9 cellular contexts compared by ENCODE assay signal in genomic region chr19:44847144-44848035, GRCh38. TPM values are rescaled to one million over a fixed set of nuclear protein-coding genes. Genes with fewer than 3 reads are reported as not detected.
DNase-seq lines count a peak whose midpoint lies in the region; ATAC-seq, FAIRE-seq and TF ChIP-seq lines count a peak whose summit lies in the region.
"Had no signal": no experiment of that assay in that cellular context is flagged by ENCODE, and none has a peak within 500 bp of the region (broad histone marks: within the 10 kb centered on the region; RNA-seq: fewer than 3 reads in every experiment).

No MANE protein-coding gene starts in this region.

- no peak for TF ChIP-seq RAD21 in GM12878 (IDR thresholded peaks at IDR 0.05; ENCODE audit: insufficient read depth, low read depth, low read length)

- peak; percentile 80 for DNase-seq in EL
- DNase-seq in NCI-H226: peak; percentile 76
- no peak for DNase-seq in GM12878 (ENCODE audit: low read depth, low spot score)
- peak; percentile 88 for DNase-seq in sigmoid colon
- no peak for DNase-seq in KG1 (lab: John Stamatoyannopoulos, UW)
- no peak for DNase-seq in NCI-H187 treated with DMSO at 0.1 percent for 48 hours (lab: John Stamatoyannopoulos, UW)
- no peak for DNase-seq in GM10266 (ENCODE audit: extremely low spot score)

- H3K9me3 ChIP-seq in GM12878 (replicated peaks; ENCODE audit: control insufficient read depth, insufficient read depth, low read length) (no peaks in the 10 kb centered on the region), sigmoid colon (no peaks in the 10 kb centered on the region)

- CTCF ChIA-PET in GM12878 (lab: Yijun Ruan, JAX): interaction anchor here (0.6 kb wide), 1 partner anchor 17 kb away, joined by 3 read pairs; no protein-coding TSS in a partner anchor

- intact Hi-C loops in GM12878 (cut with micrococcal nuclease; ENCODE audit: unreplicated experiment) (loop anchor here (5.0 to 10.0 kb wide), 2 partner anchors 45 to 193 kb away; partner anchors contain the start of gene TOMM40), sigmoid colon (cut with DNase I) (loop anchor here (2.0 to 5.0 kb wide), 3 partner anchors 43 to 105 kb away; partner anchors contain the start of genes BCL3 and TOMM40)

- H2AFZ ChIP-seq in GM12878 (ENCODE audit: control insufficient read depth, low read depth, low read length): no peak overlapping the region

- 0 out of 2 replicates have a peak overlapping the region, but pooled peaks have one; percentile 11 for H3K4me3 ChIP-seq in GM12878
- H3K4me3 ChIP-seq in iPS-11a (ENCODE audit: low read depth, low read length): peak overlapping the region; percentile 94
- H3K4me3 ChIP-seq in sigmoid colon: peak overlapping the region; percentile 83 to 100 (median 96)

- TF ChIP-seq CTCF in GM12878 (IDR thresholded peaks at IDR 0.05 in 2 of 3, conservative IDR thresholded peaks at IDR 0.05 in 1 of 3; ENCODE audit: control insufficient read depth in 2 of 3, extremely low read depth in 1 of 3, insufficient read depth in 1 of 3, low read depth in 3 of 3, low read length in 3 of 3) (no peak), sigmoid colon (IDR thresholded peaks at IDR 0.05) (no peak), GM10266 (IDR thresholded peaks at IDR 0.05; ENCODE audit: control insufficient read depth, insufficient read depth, low read depth, missing control alignments) (no peak)

- POLR2A ChIA-PET in GM12878 (lab: Charles Lee): no interaction called here

- H3K4me1 ChIP-seq in GM12878 (ENCODE audit: control insufficient read depth, insufficient read depth, low read length) (peaks cover 8% of the 10 kb centered on the region), sigmoid colon (peaks cover 0 to 58% (median 39%) of the 10 kb centered on the region in 4 donors)

- H3K27ac ChIP-seq in GM12878 (ENCODE audit: control insufficient read depth, insufficient read depth) (no peak overlapping the region), sigmoid colon (peak overlapping the region; percentile 94 to 98 (median 96))

- H4K20me1 ChIP-seq in GM12878 (ENCODE audit: control insufficient read depth, insufficient read depth): no peaks in the 10 kb centered on the region

- H3K9ac ChIP-seq in GM12878 (ENCODE audit: control insufficient read depth, insufficient read depth, low read length): no peak overlapping the region

- no peak for FAIRE-seq in GM12878 (lab: Jason Lieb, UNC)

- SMC1A ChIA-PET in GM12878 (lab: Charles Lee; ENCODE audit: uncharacterized antibody, unreplicated experiment): interaction anchor here (1.4 kb wide), 1 partner anchor 76 kb away, joined by 5 read pairs; no protein-coding TSS in a partner anchor

- ATAC-seq in GM12878: no peak

- H3K27me3 ChIP-seq in GM12878 (replicated peaks in 1 of 2; ENCODE audit: control insufficient read depth in 2 of 2, insufficient read depth in 2 of 2, low read length in 1 of 2): peaks cover 9 to 11% of the 10 kb centered on the region in 2 experiments
- H3K27me3 ChIP-seq in sigmoid colon: no peaks in the 10 kb centered on the region

- H3K36me3 ChIP-seq in GM12878 (ENCODE audit: control insufficient read depth in 2 of 2, insufficient read depth in 2 of 2, low read length in 1 of 2) (no peaks in the 10 kb centered on the region), sigmoid colon (peaks cover 0 to 5% (median 0%) of the 10 kb centered on the region in 4 donors)

- no TSS peak for BruUV-seq in GM12878 (replicated peaks; lab: Mats Ljungman, UMichigan)

- H3K79me2 ChIP-seq in GM12878 (ENCODE audit: control insufficient read depth, insufficient read depth, low read length): no peaks in the 10 kb centered on the region

- TF ChIP-seq EP300 in GM12878 (IDR thresholded peaks at IDR 0.05; ENCODE audit: borderline replicate concordance in 1 of 2, control insufficient read depth in 1 of 2, low read depth in 2 of 2, low read length in 2 of 2) (no peak), sigmoid colon (IDR thresholded peaks at IDR 0.05) (no peak)

- WGBS in GM12878 (ENCODE audit: insufficient coverage, insufficient replicate concordance, low lambda C conversion rate, missing lambda C conversion rate): 8% methylated on average over 38 of the region's 47 CpGs
- 1 to 3% methylated on average over 47 of the region's 47 CpGs for WGBS in sigmoid colon, 2 donors

- RAD21 ChIA-PET in GM12878 (lab: Charles Lee; ENCODE audit: unreplicated experiment): no interaction called here

- in situ Hi-C loops in GM12878 (cut with MboI): no loop called here

- TF ChIP-seq POLR2A in GM12878 (IDR thresholded peaks at IDR 0.05; ENCODE audit: low read depth, low read length) (no peak), sigmoid colon (IDR thresholded peaks at IDR 0.05) (peak; percentile 57 to 60)

- H3K4me2 ChIP-seq in GM12878 (ENCODE audit: control insufficient read depth, insufficient read depth): no peak overlapping the region

RNA-seq across cellular contexts. Expression of gene NECTIN2, which starts 1.3 kb away (rescaled TPM):
- not detected in 2 replicates for total RNA-seq in GM12878 (2013; cell fraction: nucleolus; rRNA removed)
- total RNA-seq in GM12878 (2014; rRNA removed): 0.11 and 0.34 TPM in 2 replicates
- not detected in 2 replicates for total RNA-seq in GM12878 (2014; rRNA removed; fragmentation: Illumina TruSeq; extraction: Trizol)
- total RNA-seq in GM12878 (2021): 0.36 and 0.88 TPM in 2 replicates
- 0.33 TPM for polyA plus RNA-seq in GM12878 (2011; ENCODE audit: low read depth)
- 0.05 TPM in 1 of 2 replicates, not detected in the other for polyA plus RNA-seq in GM12878 (2011; rRNA removed)
- 0.06 TPM in 1 of 2 replicates, not detected in the other for polyA plus RNA-seq in GM12878 (2011; cell fraction: cytosol; rRNA removed)
- not detected in 2 replicates for polyA plus RNA-seq in GM12878 (2011; cell fraction: nucleus; rRNA removed)
- 0.07 and 0.26 TPM in 2 replicates for polyA plus RNA-seq in GM12878 (2012)
- not detected in 2 replicates for polyA plus RNA-seq in GM12878 (2014; fragmentation: Illumina TruSeq; extraction: Trizol)
- polyA plus RNA-seq in GM12878 (2014; fragmentation: Nextera tagmentation; extraction: Ambion mirVana): not detected
- 0.08 TPM in 1 of 2 replicates, not detected in the other for polyA plus RNA-seq in GM12878 (2014; rRNA removed)
- under 1 TPM in 1 of 2 experiments, not detected in 1; 0.26 TPM for polyA plus RNA-seq in GM12878 (2016; fragmentation: Nextera tagmentation; extraction: Ambion mirVana)
- not detected in 2 replicates for polyA minus RNA-seq in GM12878 (2011; rRNA and poly(A)+ RNA removed)
- 0.52 TPM in 1 of 2 replicates, not detected in the other for polyA minus RNA-seq in GM12878 (2011; cell fraction: cytosol; rRNA and poly(A)+ RNA removed)
- not detected in 2 replicates for polyA minus RNA-seq in GM12878 (2011; cell fraction: nucleus; rRNA and poly(A)+ RNA removed)
- 10 to 100 TPM; 16.3 to 39.6 (median 27.3) TPM for total RNA-seq in sigmoid colon
- polyA plus RNA-seq in sigmoid colon: 10 to 100 TPM; 15.6 to 68.6 (median 27.3) TPM
- total RNA-seq: T-helper 2 cell treated with Interferon-gamma antibody and Interleukin-4, amounts not matched to agents 100 ng/mL and 5 ng/mL, for 36 hours had no signal

RNA-seq across cellular contexts. Expression of gene BCAM, which starts 38.5 kb away (rescaled TPM):
- total RNA-seq in GM12878 (2013; cell fraction: nucleolus; rRNA removed): not detected in 2 replicates
- not detected in 2 replicates for total RNA-seq in GM12878 (2014; rRNA removed)
- not detected in 2 replicates for total RNA-seq in GM12878 (2014; rRNA removed; fragmentation: Illumina TruSeq; extraction: Trizol)
- total RNA-seq in GM12878 (2021): 0.29 and 0.64 TPM in 2 replicates
- polyA plus RNA-seq in GM12878 (2011; ENCODE audit: low read depth): not detected
- not detected in 2 replicates for polyA plus RNA-seq in GM12878 (2011; rRNA removed)
- polyA plus RNA-seq in GM12878 (2011; cell fraction: cytosol; rRNA removed): not detected in 2 replicates
- 0.12 TPM in 1 of 2 replicates, not detected in the other for polyA plus RNA-seq in GM12878 (2011; cell fraction: nucleus; rRNA removed)
- not detected in 2 replicates for polyA plus RNA-seq in GM12878 (2012)
- polyA plus RNA-seq in GM12878 (2014; fragmentation: Illumina TruSeq; extraction: Trizol): not detected in 2 replicates
- polyA plus RNA-seq in GM12878 (2014; fragmentation: Nextera tagmentation; extraction: Ambion mirVana): not detected
- polyA plus RNA-seq in GM12878 (2014; rRNA removed): not detected in 2 replicates
- polyA plus RNA-seq in GM12878 (2016; fragmentation: Nextera tagmentation; extraction: Ambion mirVana): under 1 TPM in 1 of 2 experiments, not detected in 1; 0.10 TPM
- not detected in 2 replicates for polyA minus RNA-seq in GM12878 (2011; rRNA and poly(A)+ RNA removed)
- polyA minus RNA-seq in GM12878 (2011; cell fraction: cytosol; rRNA and poly(A)+ RNA removed): not detected in 2 replicates
- not detected in 2 replicates for polyA minus RNA-seq in GM12878 (2011; cell fraction: nucleus; rRNA and poly(A)+ RNA removed)
- total RNA-seq in sigmoid colon: 10 to 100 TPM in 3 of 4 donors, 1 to 10 TPM in 1; 6.1 to 36.3 (median 13.4) TPM
- polyA plus RNA-seq in sigmoid colon: 10 to 100 TPM in 1 of 3 donors, 1 to 10 TPM in 2; 1.2 to 19.9 (median 2.1) TPM
- total RNA-seq: T-helper 2 cell treated with Interferon-gamma antibody and Interleukin-4, amounts not matched to agents 100 ng/mL and 5 ng/mL, for 36 hours had no signal

RNA-seq across cellular contexts. Expression of gene TOMM40, which starts 43.7 kb away (rescaled TPM):
- 26.8 and 28.6 TPM in 2 replicates for total RNA-seq in GM12878 (2013; cell fraction: nucleolus; rRNA removed)
- total RNA-seq in GM12878 (2014; rRNA removed): 92.3 and 111 TPM in 2 replicates
- total RNA-seq in GM12878 (2014; rRNA removed; fragmentation: Illumina TruSeq; extraction: Trizol): 68.9 and 88.6 TPM in 2 replicates
- 176 and 187 TPM in 2 replicates for total RNA-seq in GM12878 (2021)
- polyA plus RNA-seq in GM12878 (2011; ENCODE audit: low read depth): 13.2 TPM
- polyA plus RNA-seq in GM12878 (2011; rRNA removed): 32.1 and 58.2 TPM in 2 replicates
- polyA plus RNA-seq in GM12878 (2011; cell fraction: cytosol; rRNA removed): 97.2 and 137 TPM in 2 replicates
- 62.4 and 91.0 TPM in 2 replicates for polyA plus RNA-seq in GM12878 (2011; cell fraction: nucleus; rRNA removed)
- polyA plus RNA-seq in GM12878 (2012): 48.0 and 55.3 TPM in 2 replicates
- 19.5 and 72.5 TPM in 2 replicates for polyA plus RNA-seq in GM12878 (2014; fragmentation: Illumina TruSeq; extraction: Trizol)
- polyA plus RNA-seq in GM12878 (2014; fragmentation: Nextera tagmentation; extraction: Ambion mirVana): 1 to 10 TPM in 1 of 2 experiments, under 1 TPM in 1; 0.85 to 4.9 TPM
- polyA plus RNA-seq in GM12878 (2014; rRNA removed): 144 and 165 TPM in 2 replicates
- polyA plus RNA-seq in GM12878 (2016; fragmentation: Nextera tagmentation; extraction: Ambion mirVana): 100 to 1,000 TPM; 214 to 221 TPM
- 41.6 and 69.5 TPM in 2 replicates for polyA minus RNA-seq in GM12878 (2011; rRNA and poly(A)+ RNA removed)
- polyA minus RNA-seq in GM12878 (2011; cell fraction: cytosol; rRNA and poly(A)+ RNA removed): 21.4 and 25.7 TPM in 2 replicates
- polyA minus RNA-seq in GM12878 (2011; cell fraction: nucleus; rRNA and poly(A)+ RNA removed): 10.2 and 17.4 TPM in 2 replicates
- total RNA-seq in sigmoid colon: 10 to 100 TPM; 21.6 to 40.2 (median 33.1) TPM
- 10 to 100 TPM; 32.4 to 76.8 (median 32.4) TPM for polyA plus RNA-seq in sigmoid colon

RNA-seq across cellular contexts. Expression of gene APOE, which starts 58.2 kb away (rescaled TPM):
- 1.4 and 4.5 TPM in 2 replicates for total RNA-seq in GM12878 (2013; cell fraction: nucleolus; rRNA removed)
- total RNA-seq in GM12878 (2014; rRNA removed) (0.11 and 0.51 TPM in 2 replicates), GM12878 (2014; rRNA removed; fragmentation: Illumina TruSeq; extraction: Trizol) (0.22 TPM in 1 of 2 replicates, not detected in the other), GM12878 (2021) (3.4 and 3.7 TPM in 2 replicates), sigmoid colon (100 to 1,000 TPM in 2 of 4 donors, 10 to 100 TPM in 2; 63.5 to 188 (median 92.2) TPM)
- not detected for polyA plus RNA-seq in GM12878 (2011; ENCODE audit: low read depth)
- polyA plus RNA-seq in GM12878 (2011; rRNA removed) (0.38 and 0.50 TPM in 2 replicates), GM12878 (2014; fragmentation: Illumina TruSeq; extraction: Trizol) (not detected in 2 replicates), GM12878 (2014; fragmentation: Nextera tagmentation; extraction: Ambion mirVana) (not detected), GM12878 (2014; rRNA removed) (0.33 and 1.1 TPM in 2 replicates), GM12878 (2016; fragmentation: Nextera tagmentation; extraction: Ambion mirVana) (under 1 TPM in 1 of 2 experiments, not detected in 1; 0.93 TPM), sigmoid colon (100 to 1,000 TPM; 111 to 326 (median 208) TPM)
- 0.52 and 0.62 TPM in 2 replicates for polyA plus RNA-seq in GM12878 (2011; cell fraction: cytosol; rRNA removed)
- 4.2 and 5.8 TPM in 2 replicates for polyA plus RNA-seq in GM12878 (2011; cell fraction: nucleus; rRNA removed)
- 0.42 and 0.88 TPM in 2 replicates for polyA plus RNA-seq in GM12878 (2012)
- not detected in 2 replicates for polyA minus RNA-seq in GM12878 (2011; rRNA and poly(A)+ RNA removed)
- polyA minus RNA-seq in GM12878 (2011; cell fraction: cytosol; rRNA and poly(A)+ RNA removed): not detected in 2 replicates
- not detected in 2 replicates for polyA minus RNA-seq in GM12878 (2011; cell fraction: nucleus; rRNA and poly(A)+ RNA removed)

Comparison
In these comparisons a context has a peak if more than half of its experiments do, and no peak if none do; other contexts are left out.
1. DNase-seq: peak in EL (single experiment), NCI-H226 (single experiment) and sigmoid colon (single experiment); none in GM12878 (single experiment), KG1 (single experiment), NCI-H187 treated with DMSO at 0.1 percent for 48 hours (single experiment) and GM10266 (single experiment).
2. H3K4me3 ChIP-seq: peak in every context shown above with its lines; median percentile 96 in sigmoid colon; 94 in iPS-11a; 11 in GM12878.
3. RNA of gene NECTIN2, which starts 1.3 kb away (total RNA-seq): 16.3 to 39.6 TPM in sigmoid colon; 0.11 to 0.88 TPM in GM12878; every median in the first group is over 4 times any median in the second.
4. RNA of gene BCAM, which starts 38.5 kb away (total RNA-seq): 6.1 to 36.3 TPM in sigmoid colon; 0.29 to 0.64 TPM in GM12878; every median in the first group is over 4 times any median in the second.